In genomic region chr3:171895890-171896289, GRCh38 we compare ENCODE assay signal across 19 cellular contexts. TPM values are rescaled to one million over a fixed set of nuclear protein-coding genes. Genes with fewer than 3 reads are reported as not detected.
A peak's percentile ranks its signal among the peaks of the same experiment; 100 is the strongest.
DNase-seq lines count a peak whose midpoint lies in the region; ATAC-seq and TF ChIP-seq lines count a peak whose summit lies in the region.
"Had no signal": no experiment of that assay in that cellular context is flagged by ENCODE, and none has a peak within 500 bp of the region (broad histone marks: within the 10 kb centered on the region; RNA-seq: fewer than 3 reads in every experiment).

No MANE protein-coding gene starts in this region.

- H3K9me3 ChIP-seq in cardiac muscle cell (ENCODE audit: low read depth) (no peaks in the 10 kb centered on the region), endodermal cell (ENCODE audit: control insufficient read depth, low read length) (no peaks in the 10 kb centered on the region), mesodermal cell (ENCODE audit: control insufficient read depth, low read length) (no peaks in the 10 kb centered on the region), transverse colon (no peaks in the 10 kb centered on the region), PC-3 (ENCODE audit: low read length) (no peaks in the 10 kb centered on the region)
- H3K9me3 ChIP-seq: Caco-2 had no signal

- no peaks in the 10 kb centered on the region for H3K36me3 Mint-ChIP-seq in endodermal cell (ENCODE audit: low read depth)
- H3K36me3 Mint-ChIP-seq in type B pancreatic cell, result no peaks in the 10 kb centered on the region
- H3K36me3 Mint-ChIP-seq: CD14-positive monocyte; CD8-positive, alpha-beta T cell had no signal

- H3K27me3 Mint-ChIP-seq in endodermal cell (ENCODE audit: insufficient read depth) (no peaks in the 10 kb centered on the region), type B pancreatic cell (peaks cover 5% of the 10 kb centered on the region)

- no peak for TF ChIP-seq CTCF in cardiac muscle cell (IDR thresholded peaks at IDR 0.05; ENCODE audit: low read depth, low read length)
- no peak for TF ChIP-seq CTCF in endodermal cell (conservative IDR thresholded peaks at IDR 0.05)
- no peak for TF ChIP-seq CTCF in type B pancreatic cell (conservative IDR thresholded peaks at IDR 0.05)
- no peak for TF ChIP-seq CTCF in transverse colon (IDR thresholded peaks at IDR 0.05)
- TF ChIP-seq CTCF in PC-3 (conservative IDR thresholded peaks at IDR 0.05; ENCODE audit: low read depth, low read length), result no peak

- in situ Hi-C loops in transverse colon (cut with MboI; ENCODE audit: low pct_ligation_motif_present in 1 of 4, low pct_unique_long_range_greater_than_20kb in 1 of 4, low sequenced_read_pairs in 3 of 4) (no loop called here), G401 (cut with HindIII; ENCODE audit: low sequenced_read_pairs) (no loop called here)

- H3K9ac ChIP-seq in endodermal cell (ENCODE audit: extremely low read depth, low read length, poor library complexity, severe bottlenecking) (no peak overlapping the region), PC-3 (ENCODE audit: low read length) (no peak overlapping the region)

- H3K4me3 Mint-ChIP-seq in endodermal cell (no peak overlapping the region), type B pancreatic cell (peak overlapping the region; percentile 8)
- H3K4me3 Mint-ChIP-seq: CD14-positive monocyte; CD8-positive, alpha-beta T cell had no signal

- DNase-seq in cardiac muscle cell (ENCODE audit: low read depth in 1 of 2, low spot score in 1 of 2), result no peak
- no peak for DNase-seq in cardiac septum (ENCODE audit: low spot score)
- no peak for DNase-seq in endodermal cell
- DNase-seq in type B pancreatic cell (ENCODE audit: extremely low spot score, unreplicated experiment), result no peak
- DNase-seq in transverse colon, result no peak
- DNase-seq in PC-3, result no peak
- no peak for DNase-seq in G401 (ENCODE audit: low spot score)
- DNase-seq: Caco-2; CD8-positive, alpha-beta T cell; DMS53; HCEC 1CT had no signal

- no peak for TF ChIP-seq EP300 in transverse colon (IDR thresholded peaks at IDR 0.05; ENCODE audit: low read depth)

- H3K36me3 ChIP-seq in cardiac muscle cell, result no peaks in the 10 kb centered on the region
- no peaks in the 10 kb centered on the region for H3K36me3 ChIP-seq in endodermal cell (ENCODE audit: control insufficient read depth, insufficient read depth, low read length)
- no peaks in the 10 kb centered on the region for H3K36me3 ChIP-seq in mesodermal cell (ENCODE audit: control insufficient read depth, insufficient read depth, low read length)
- no peaks in the 10 kb centered on the region for H3K36me3 ChIP-seq in transverse colon
- no peaks in the 10 kb centered on the region for H3K36me3 ChIP-seq in PC-3 (ENCODE audit: low read depth, low read length)

- CTCF ChIA-PET in PC-3 (lab: Charles Lee), result no interaction called here

- H3K4me1 Mint-ChIP-seq in endodermal cell (peaks cover 30% of the 10 kb centered on the region), type B pancreatic cell (ENCODE audit: unreplicated experiment) (peaks cover 36% of the 10 kb centered on the region)

- no peaks in the 10 kb centered on the region for H4K20me1 ChIP-seq in PC-3 (ENCODE audit: low read length)

- no peak overlapping the region for H3K4me3 ChIP-seq in cardiac muscle cell
- H3K4me3 ChIP-seq in endodermal cell (ENCODE audit: low read length), result peak overlapping the region; percentile 3
- H3K4me3 ChIP-seq in mesodermal cell (ENCODE audit: extremely low read depth, insufficient read depth, low read length, poor library complexity, severe bottlenecking), result no peak overlapping the region
- no peak overlapping the region for H3K4me3 ChIP-seq in transverse colon
- no peak overlapping the region for H3K4me3 ChIP-seq in PC-3 (ENCODE audit: low read length)
- H3K4me3 ChIP-seq: GM12878 had no signal

- BruUV-seq in PC-3 (replicated peaks; lab: Mats Ljungman, UMichigan), result no TSS peak

- no peaks in the 10 kb centered on the region for H3K9me2 ChIP-seq in PC-3 (replicated peaks; ENCODE audit: low read length)

- no peaks in the 10 kb centered on the region for H3K79me2 ChIP-seq in PC-3 (ENCODE audit: low read length)

- no peak overlapping the region for H2AFZ ChIP-seq in PC-3 (ENCODE audit: low read length)

- no peaks in the 10 kb centered on the region for H3K9me3 Mint-ChIP-seq in endodermal cell
- H3K9me3 Mint-ChIP-seq in type B pancreatic cell, result peaks cover 4% of the 10 kb centered on the region
- H3K9me3 Mint-ChIP-seq: CD8-positive, alpha-beta T cell had no signal

- WGBS in endodermal cell (ENCODE audit: insufficient coverage in 1 of 2, insufficient read length in 1 of 2), 2 experiments, result 93 to 96% methylated on average over 3 to 4 of the region's 4 CpGs
- WGBS in mesodermal cell (ENCODE audit: insufficient coverage in 2 of 2), 2 experiments, result 88 to 100% methylated on average over 1 to 3 of the region's 4 CpGs
- 73% methylated on average over 4 of the region's 4 CpGs; no CpG with 5 or more reads in 1 of the 2 donors for WGBS in transverse colon (ENCODE audit: low coverage in 1 of 2), 2 donors

- no peaks in the 10 kb centered on the region for H3F3A ChIP-seq in PC-3 (ENCODE audit: low read length, unreplicated experiment)

- no peak overlapping the region for H3K27ac Mint-ChIP-seq in endodermal cell
- no peak overlapping the region for H3K27ac Mint-ChIP-seq in type B pancreatic cell
- H3K27ac Mint-ChIP-seq: CD8-positive, alpha-beta T cell had no signal

- H3K4me2 ChIP-seq in PC-3 (ENCODE audit: low read length), result no peak overlapping the region

- intact Hi-C loops in cardiac septum (cut with DNase I) (no loop called here), transverse colon (cut with DNase I; ENCODE audit: low total_unique reads) (no loop called here), PC-3 (cut with micrococcal nuclease) (no loop called here)

- ATAC-seq in PC-3, result no peak
- ATAC-seq: CD8-positive, alpha-beta T cell; GM12878; HepG2 had no signal

- POLR2A ChIA-PET in PC-3 (lab: Charles Lee; ENCODE audit: unreplicated experiment), result no interaction called here

- no peaks in the 10 kb centered on the region for H3K27me3 ChIP-seq in cardiac muscle cell
- H3K27me3 ChIP-seq in endodermal cell (ENCODE audit: control insufficient read depth, insufficient read depth, low read length, poor library complexity, severe bottlenecking), result no peaks in the 10 kb centered on the region
- no peaks in the 10 kb centered on the region for H3K27me3 ChIP-seq in transverse colon
- peaks cover 5% of the 10 kb centered on the region; the same call in 1 of the 2 replicates for H3K27me3 ChIP-seq in PC-3 (ENCODE audit: low read length)

- H3K4me1 ChIP-seq in cardiac muscle cell (ENCODE audit: low read depth), result peaks cover 56% of the 10 kb centered on the region
- peaks cover 12% of the 10 kb centered on the region for H3K4me1 ChIP-seq in endodermal cell (ENCODE audit: control insufficient read depth, insufficient read depth, low read length)
- H3K4me1 ChIP-seq in mesodermal cell (ENCODE audit: control insufficient read depth, insufficient read depth, low read length, poor library complexity, severe bottlenecking), result no peaks in the 10 kb centered on the region
- H3K4me1 ChIP-seq in transverse colon, result no peaks in the 10 kb centered on the region
- no peaks in the 10 kb centered on the region for H3K4me1 ChIP-seq in PC-3 (ENCODE audit: insufficient read depth, low read length)
- H3K4me1 ChIP-seq: Caco-2 had no signal

- H3K27ac ChIP-seq in cardiac muscle cell (peak overlapping the region; percentile 89), endodermal cell (ENCODE audit: low read depth, low read length) (no peak overlapping the region), mesodermal cell (ENCODE audit: low read depth, low read length, severe bottlenecking) (peak overlapping the region; percentile 57), transverse colon (no peak overlapping the region), PC-3 (ENCODE audit: low read length) (no peak overlapping the region)
- H3K27ac ChIP-seq: 22Rv1 had no signal

- no peak for TF ChIP-seq POLR2A in transverse colon (IDR thresholded peaks at IDR 0.05)

RNA-seq across cellular contexts. Expression of gene TMEM212, which starts 52.7 kb away (rescaled TPM):
- total RNA-seq in cardiac muscle cell, result not detected in 2 replicates
- polyA plus RNA-seq in cardiac muscle cell, result 0.26 TPM in 1 of 2 replicates, not detected in the other
- total RNA-seq in cardiac septum, result not detected
- not detected for total RNA-seq in endodermal cell
- polyA plus RNA-seq in endodermal cell (2013, experiment 1 of 2), result not detected
- polyA plus RNA-seq in endodermal cell (2013, experiment 2 of 2), result not detected
- polyA plus RNA-seq in mesodermal cell (2013, experiment 1 of 2), result not detected
- polyA plus RNA-seq in mesodermal cell (2013, experiment 2 of 2), result not detected
- not detected in 2 replicates for total RNA-seq in type B pancreatic cell (ENCODE audit: low replicate concordance)
- not detected for total RNA-seq in transverse colon
- total RNA-seq in PC-3 (2014; rRNA removed), result not detected in 2 replicates
- not detected in 2 replicates for total RNA-seq in G401 (2014; rRNA removed; shearing (Covaris generic))
- total RNA-seq: A673; Caco-2; CD8-positive, alpha-beta T cell; GM12878; H4; HepG2 had no signal
- polyA plus RNA-seq: BJ, CD14-positive monocyte, GM12878, HepG2 had no signal

Comparison
In these comparisons a context has a peak if more than half of its experiments do, and no peak if none do; other contexts are left out.
1. H3K27ac ChIP-seq: peak in cardiac muscle cell (single experiment) and mesodermal cell (single experiment); none in endodermal cell (single experiment), transverse colon (0 of 4) and PC-3 (single experiment).